Comparison of ENCODE assay signal across 14 cellular contexts in the genomic region with DNA sequence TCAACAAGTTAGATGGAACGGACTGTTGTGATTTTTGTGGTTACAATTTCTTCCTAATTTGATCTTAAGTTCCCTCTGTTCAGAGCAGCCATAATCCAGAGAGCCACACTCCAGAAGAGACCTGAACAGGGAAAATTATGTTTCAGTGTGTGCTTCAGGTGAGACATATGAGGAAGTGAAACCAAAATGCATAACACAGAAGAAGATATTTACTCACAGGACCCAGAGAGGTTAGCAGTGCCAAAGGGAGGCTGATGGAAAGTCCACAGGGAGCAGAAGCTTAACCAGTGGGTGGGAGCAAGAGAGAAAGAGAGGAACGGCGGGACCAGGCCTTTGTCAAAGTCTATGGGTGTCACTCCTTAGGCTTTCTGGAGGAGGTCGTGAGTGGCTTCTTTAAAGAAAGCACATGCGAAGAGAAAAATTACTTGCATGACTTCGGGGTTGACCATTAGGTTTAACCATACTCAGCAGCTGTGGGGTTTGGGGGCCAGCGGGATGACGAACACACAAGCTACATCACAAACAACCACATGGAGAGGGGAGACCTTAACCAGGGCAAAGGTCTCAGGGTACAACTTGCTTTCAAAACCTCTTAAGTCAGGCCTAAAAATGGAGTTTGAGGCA.
A peak's percentile ranks its signal among the peaks of the same experiment; 100 is the strongest.
DNase-seq lines count a peak whose midpoint lies in the region; ATAC-seq and TF ChIP-seq lines count a peak whose summit lies in the region.
"Had no signal": no experiment of that assay in that cellular context is flagged by ENCODE, and none has a peak within 500 bp of the region (broad histone marks: within the 10 kb centered on the region; RNA-seq: fewer than 3 reads in every experiment).

No MANE protein-coding gene starts in this region.

- H3K36me3 Mint-ChIP-seq in osteocyte (ENCODE audit: unreplicated experiment), result no peaks in the 10 kb centered on the region

- no peaks in the 10 kb centered on the region for H3K36me3 ChIP-seq in GM23248 (ENCODE audit: low read depth)
- H3K36me3 ChIP-seq: cardiac muscle cell, SJSA1 had no signal

- H3K4me3 Mint-ChIP-seq in osteocyte (ENCODE audit: unreplicated experiment), result no peak overlapping the region
- no peak overlapping the region for H3K4me3 Mint-ChIP-seq in stimulated activated naive CD8-positive, alpha-beta T cell treated with anti-CD3 and anti-CD28 coated beads, Interleukin-15, amount 100 ng/mL, for 72 hours
- H3K4me3 Mint-ChIP-seq: neural crest cell had no signal

- H3K27me3 ChIP-seq in GM23248 (replicated peaks; ENCODE audit: insufficient read depth), result no peaks in the 10 kb centered on the region
- H3K27me3 ChIP-seq: cardiac muscle cell, SJSA1 had no signal

- H3K79me2 ChIP-seq in GM23248 (ENCODE audit: insufficient read depth), result no peaks in the 10 kb centered on the region

- ATAC-seq in GM18870 (IDR thresholded peaks at IDR 0.05; ENCODE audit: unreplicated experiment) (peak; percentile 80), HG02588 (IDR thresholded peaks at IDR 0.05; ENCODE audit: unreplicated experiment) (peak; percentile 73), HG03469 (IDR thresholded peaks at IDR 0.05; ENCODE audit: unreplicated experiment) (peak; percentile 91)
- no peak for ATAC-seq in stimulated activated naive CD8-positive, alpha-beta T cell treated with anti-CD3 and anti-CD28 coated beads, Interleukin-15, amount 100 ng/mL, for 72 hours

- H3K9me3 ChIP-seq in GM23248 (ENCODE audit: low read depth), result no peaks in the 10 kb centered on the region
- H3K9me3 ChIP-seq: SJSA1 had no signal

- no peak for TF ChIP-seq CTCF in osteocyte (IDR thresholded peaks at IDR 0.05)

- H3K4me1 ChIP-seq in GM23248 (ENCODE audit: insufficient read depth), result no peaks in the 10 kb centered on the region
- H3K4me1 ChIP-seq: SJSA1 had no signal

- no peak overlapping the region for H3K4me3 ChIP-seq in GM23248
- H3K4me3 ChIP-seq: cardiac muscle cell, SJSA1 had no signal

- WGBS in GM23248 (ENCODE audit: low coverage in 1 of 2, low lambda C conversion rate in 2 of 2, missing lambda C conversion rate in 2 of 2), 2 experiments, result 23 to 31% methylated on average over 8 of the region's 8 CpGs

- H3K27me3 Mint-ChIP-seq in osteocyte (ENCODE audit: unreplicated experiment), result no peaks in the 10 kb centered on the region
- peaks cover 31% of the 10 kb centered on the region for H3K27me3 Mint-ChIP-seq in stimulated activated naive CD8-positive, alpha-beta T cell treated with anti-CD3 and anti-CD28 coated beads, Interleukin-15, amount 100 ng/mL, for 72 hours

- peak; percentile 56 for DNase-seq in osteocyte (ENCODE audit: extremely low spot score, unreplicated experiment)
- no peak for DNase-seq in stimulated activated naive CD8-positive, alpha-beta T cell treated with anti-CD3 and anti-CD28 coated beads, Interleukin-15, amount 100 ng/mL, for 72 hours
- no peak for DNase-seq in COLO668 (lab: John Stamatoyannopoulos, UW; ENCODE audit: unreplicated experiment)
- no peak for DNase-seq in GM23248
- DNase-seq: activated naive CD4-positive, alpha-beta T cell treated with anti-CD3 and anti-CD28 coated beads, Interleukin-2, amount 50 U/mL, for 16 hours; GDM1; NCI-H146; NCI-H774 had no signal

- H3K9me3 Mint-ChIP-seq in osteocyte (ENCODE audit: unreplicated experiment), result peaks cover 18% of the 10 kb centered on the region
- H3K9me3 Mint-ChIP-seq in stimulated activated naive CD8-positive, alpha-beta T cell treated with anti-CD3 and anti-CD28 coated beads, Interleukin-15, amount 100 ng/mL, for 72 hours, result peaks cover 0 to 5% of the 10 kb centered on the region in 2 donors

- H3K4me2 ChIP-seq in GM23248 (ENCODE audit: unreplicated experiment), result no peak overlapping the region

- no peaks in the 10 kb centered on the region for H3K9me2 ChIP-seq in GM23248 (ENCODE audit: insufficient read depth)

- H3K27ac ChIP-seq in GM23248, result no peak overlapping the region
- H3K27ac ChIP-seq: cardiac muscle cell, SJSA1 had no signal

- no peak overlapping the region for H3K27ac Mint-ChIP-seq in osteocyte (ENCODE audit: unreplicated experiment)
- H3K27ac Mint-ChIP-seq in stimulated activated naive CD8-positive, alpha-beta T cell treated with anti-CD3 and anti-CD28 coated beads, Interleukin-15, amount 100 ng/mL, for 72 hours, result no peak overlapping the region

- H2AFZ ChIP-seq in GM23248, result no peak overlapping the region

- no peaks in the 10 kb centered on the region for H3K4me1 Mint-ChIP-seq in osteocyte (ENCODE audit: unreplicated experiment)
- peaks cover 7% of the 10 kb centered on the region for H3K4me1 Mint-ChIP-seq in stimulated activated naive CD8-positive, alpha-beta T cell treated with anti-CD3 and anti-CD28 coated beads, Interleukin-15, amount 100 ng/mL, for 72 hours
- H3K4me1 Mint-ChIP-seq: neural crest cell had no signal

- H3K9ac ChIP-seq in GM23248, result no peak overlapping the region

- no peaks in the 10 kb centered on the region for H4K20me1 ChIP-seq in GM23248 (ENCODE audit: insufficient read depth)

- in situ Hi-C loops in GM23248 (cut with MboI), result no loop called here

- no peaks in the 10 kb centered on the region for H3F3A ChIP-seq in GM23248 (ENCODE audit: insufficient read depth)
